In genomic region chr7:138398857-138399256, GRCh38 we compare ENCODE assay signal across 8 cellular contexts.
"Had no signal": no experiment of that assay in that cellular context is flagged by ENCODE, and none has a peak within 500 bp of the region (broad histone marks: within the 10 kb centered on the region; RNA-seq: fewer than 3 reads in every experiment).

No MANE protein-coding gene starts in this region.

- FAIRE-seq: G401.6, GM12878, GM12891, GM12892, GM18507, GM19239 had no signal

- DNase-seq: GDM1, GF-D8 had no signal

- H3K4me3 ChIP-seq: GM12878 had no signal

- ATAC-seq: GM12878 had no signal
